ENCODE assay signal across 26 cellular contexts in genomic region chr9:136861874-136862457, GRCh38.
"Had no signal": no experiment of that assay in that cellular context is flagged by ENCODE, and none has a peak within 500 bp of the region (broad histone marks: within the 10 kb centered on the region; RNA-seq: fewer than 3 reads in every experiment).

No MANE protein-coding gene starts in this region.

- ATAC-seq: activated CD8-positive, alpha-beta T cell treated with anti-CD3 and anti-CD28 coated beads, Interleukin-2, amount 10 ng/mL, durations not matched to agents 7 days and 5 days; activated T-cell treated with anti-CD3 and anti-CD28 coated beads, Interleukin-2, amount 50 U/mL, for 4 hours; gastroesophageal sphincter; heart left ventricle; left ventricle myocardium superior; naive thymus-derived CD4-positive, alpha-beta T cell; sciatic nerve; stimulated activated effector memory CD8-positive, alpha-beta T cell treated with anti-CD3 and anti-CD28 coated beads, Interleukin-12 subunit alpha, Interleukin-12 subunit beta, amount 100 ng/mL, for 72 hours had no signal

- H3K27me3 Mint-ChIP-seq: activated CD4-positive, alpha-beta T cell treated with anti-CD3 and anti-CD28 coated beads, Interleukin-2, amount 10 ng/mL, durations not matched to agents 24 days and 14 days; naive thymus-derived CD4-positive, alpha-beta T cell had no signal

- DNase-seq: activated CD4-positive, alpha-beta T cell treated with anti-CD3 and anti-CD28 coated beads, Interleukin-2, amount 10 ng/mL, durations not matched to agents 24 days and 14 days; activated CD8-positive, alpha-beta T cell treated with anti-CD3 and anti-CD28 coated beads, Interleukin-2, amount 10 ng/mL, durations not matched to agents 7 days and 5 days; activated effector memory CD4-positive, alpha-beta T cell treated with anti-CD3 and anti-CD28 coated beads, Interleukin-2, amount 50 U/mL, for 16 hours; activated naive CD4-positive, alpha-beta T cell treated with anti-CD3 and anti-CD28 coated beads, Interleukin-2, amount 50 U/mL, for 16 hours; activated T-cell treated with anti-CD3 and anti-CD28 coated beads, Interleukin-2, amount 50 U/mL, for 4 hours; cerebellar nuclear complex; cortex of kidney; immature natural killer cell; kidney glomerular epithelial cell; mesenchymal stem cell; stimulated activated CD4-positive, alpha-beta T cell treated with anti-CD3 and anti-CD28 coated beads, Interleukin-4, amount 100 ng/mL, for 24 hours; T-helper 1 cell; T1000 had no signal

- H3K27me3 ChIP-seq: adrenal gland, breast epithelium, esophagus muscularis mucosa, gastroesophageal sphincter, heart left ventricle, neutrophil had no signal

- H3K9ac ChIP-seq: parathyroid adenoma had no signal

- H3K27ac ChIP-seq: adrenal gland, breast epithelium, esophagus muscularis mucosa, gastroesophageal sphincter, heart left ventricle, neutrophil, parathyroid adenoma, thoracic aorta had no signal

- H3K4me3 ChIP-seq: adrenal gland, breast epithelium, esophagus muscularis mucosa, gastroesophageal sphincter, heart left ventricle, smooth muscle cell, thoracic aorta had no signal

- H3K4me1 ChIP-seq: parathyroid adenoma had no signal

- H3K9me3 ChIP-seq: adrenal gland, breast epithelium, esophagus muscularis mucosa, gastroesophageal sphincter, heart left ventricle, neutrophil, thoracic aorta had no signal

- H3K4me2 ChIP-seq: smooth muscle cell had no signal

- H3K27ac Mint-ChIP-seq: activated CD4-positive, alpha-beta T cell treated with anti-CD3 and anti-CD28 coated beads, Interleukin-2, amount 10 ng/mL, durations not matched to agents 24 days and 14 days; activated CD8-positive, alpha-beta T cell treated with anti-CD3 and anti-CD28 coated beads, Interleukin-2, amount 10 ng/mL, durations not matched to agents 7 days and 5 days; immature natural killer cell; stimulated activated effector memory CD8-positive, alpha-beta T cell treated with anti-CD3 and anti-CD28 coated beads, Interleukin-12 subunit alpha, Interleukin-12 subunit beta, amount 100 ng/mL, for 72 hours had no signal

- H3K4me3 Mint-ChIP-seq: activated CD4-positive, alpha-beta T cell treated with anti-CD3 and anti-CD28 coated beads, Interleukin-2, amount 10 ng/mL, durations not matched to agents 24 days and 14 days; activated CD8-positive, alpha-beta T cell treated with anti-CD3 and anti-CD28 coated beads, Interleukin-2, amount 10 ng/mL, durations not matched to agents 7 days and 5 days; activated T-cell treated with anti-CD3 and anti-CD28 coated beads, Interleukin-2, amount 50 U/mL, for 4 hours; immature natural killer cell; stimulated activated effector memory CD8-positive, alpha-beta T cell treated with anti-CD3 and anti-CD28 coated beads, Interleukin-12 subunit alpha, Interleukin-12 subunit beta, amount 100 ng/mL, for 72 hours had no signal

- H3K9me3 Mint-ChIP-seq: activated CD4-positive, alpha-beta T cell treated with anti-CD3 and anti-CD28 coated beads, Interleukin-2, amount 10 ng/mL, durations not matched to agents 24 days and 14 days; activated T-cell treated with anti-CD3 and anti-CD28 coated beads, Interleukin-2, amount 50 U/mL, for 4 hours; immature natural killer cell; naive thymus-derived CD4-positive, alpha-beta T cell; stimulated activated effector memory CD8-positive, alpha-beta T cell treated with anti-CD3 and anti-CD28 coated beads, Interleukin-12 subunit alpha, Interleukin-12 subunit beta, amount 100 ng/mL, for 72 hours had no signal

- H2AFZ ChIP-seq: parathyroid adenoma had no signal
